In the genomic region with DNA sequence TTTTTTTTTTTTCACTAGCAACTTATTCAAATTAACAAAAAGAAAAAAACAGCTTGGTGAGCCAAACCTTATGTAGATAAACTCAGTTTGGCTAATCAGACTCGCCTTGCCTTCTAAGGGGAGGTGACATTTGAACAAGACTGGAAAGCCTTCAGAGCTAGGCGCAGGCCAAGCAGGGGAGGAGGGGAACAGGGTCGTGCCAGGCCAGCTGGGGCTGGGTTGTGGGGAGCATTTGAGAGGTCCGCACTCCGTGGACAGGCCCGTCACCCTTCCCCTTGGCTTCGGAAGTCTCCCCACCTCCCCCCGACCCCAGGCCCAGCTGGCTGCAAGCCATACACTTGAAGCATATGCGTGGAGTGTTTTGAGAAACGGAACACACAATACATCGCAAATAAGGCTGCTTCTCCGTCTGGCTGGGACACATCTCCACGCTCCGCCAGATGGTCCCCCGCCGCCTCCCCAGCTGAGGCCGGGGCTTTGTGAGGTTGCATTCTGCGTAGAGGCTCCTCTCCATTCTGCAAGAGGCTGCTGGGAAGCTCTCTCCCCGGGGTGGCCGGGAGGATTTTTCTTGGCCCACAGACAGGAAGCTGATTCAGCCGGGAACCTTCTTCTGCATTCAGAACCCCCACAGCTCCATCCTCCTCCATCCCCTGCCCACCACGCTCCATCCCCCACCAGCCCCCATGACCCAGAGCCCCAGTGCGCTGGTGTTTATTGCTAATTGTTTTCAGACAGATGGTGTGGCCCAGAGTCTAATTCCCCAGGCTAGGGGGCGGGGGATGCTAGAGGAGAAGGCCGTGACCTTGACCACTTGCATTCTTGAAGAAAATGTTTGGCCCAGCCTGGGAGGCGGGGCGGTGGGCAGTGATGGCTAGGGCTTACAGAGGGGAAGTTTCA, we compare ENCODE assay signal across 8 cellular contexts.
A peak's percentile ranks its signal among the peaks of the same experiment; 100 is the strongest.
DNase-seq lines count a peak whose midpoint lies in the region; ATAC-seq lines count a peak whose summit lies in the region.

No MANE protein-coding gene starts in this region.

- H3K4me1 ChIP-seq in skeletal muscle satellite cell (ENCODE audit: control insufficient read depth, insufficient read depth, low read length) = peaks cover 53% of the 10 kb centered on the region

- no peak overlapping the region for H3K4me3 ChIP-seq in MG63
- H3K4me3 ChIP-seq in skeletal muscle satellite cell (ENCODE audit: low read length) = peak overlapping the region; percentile 45

- no peaks in the 10 kb centered on the region for H3K27me3 ChIP-seq in MG63
- peaks cover 7% of the 10 kb centered on the region for H3K27me3 ChIP-seq in skeletal muscle satellite cell (ENCODE audit: control insufficient read depth, insufficient read depth, low read length)

- H3K36me3 ChIP-seq in MG63 (no peaks in the 10 kb centered on the region), skeletal muscle satellite cell (ENCODE audit: insufficient read depth, low read length) (no peaks in the 10 kb centered on the region)

- peak overlapping the region; percentile 78 for H3K4me2 ChIP-seq in skeletal muscle satellite cell (ENCODE audit: low read length)

- ATAC-seq in HG03469 (IDR thresholded peaks at IDR 0.05; ENCODE audit: unreplicated experiment) = no peak
- no peak for ATAC-seq in HG02798 (IDR thresholded peaks at IDR 0.05; ENCODE audit: poor library complexity, unreplicated experiment)

- DNase-seq in AG08396 (ENCODE audit: low spot score) (peak; percentile 85), MG63 (peak; percentile 70), amygdala (lab: John Stamatoyannopoulos, UW) (peak in 53 of 56 donors; percentile 33 to 90 (median 76)), hypothalamus (lab: John Stamatoyannopoulos, UW) (peak in 50 of 51 donors; percentile 37 to 91 (median 73))
- DNase-seq in central memory CD4-positive, alpha-beta T cell = no peak

- peak overlapping the region; percentile 25 for H3K9ac ChIP-seq in skeletal muscle satellite cell (ENCODE audit: low read depth, low read length)

- H3K9me3 ChIP-seq in MG63 (no peaks in the 10 kb centered on the region), skeletal muscle satellite cell (replicated peaks; ENCODE audit: low read length) (no peaks in the 10 kb centered on the region)
